Comparison of ENCODE assay signal across 20 cellular contexts in the genomic region with DNA sequence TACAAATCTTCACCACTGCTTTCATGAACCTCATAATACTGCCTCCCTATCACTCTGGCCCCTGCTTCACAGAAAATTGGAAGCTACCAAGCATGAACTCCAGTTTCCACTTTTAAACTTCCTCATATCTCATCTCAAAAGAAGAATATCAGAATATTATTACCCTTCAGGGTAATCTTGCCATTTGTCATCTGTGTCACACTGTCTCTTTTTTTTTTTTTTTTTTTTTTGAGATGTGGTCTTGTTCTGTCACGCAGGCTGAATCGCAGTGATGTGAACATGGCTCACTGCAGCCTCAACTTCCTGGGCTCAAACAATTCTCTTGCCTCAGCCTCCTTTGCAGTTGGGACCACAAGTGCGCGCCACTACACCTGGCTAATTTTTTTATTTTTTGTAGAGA.
"Had no signal": no experiment of that assay in that cellular context is flagged by ENCODE, and none has a peak within 500 bp of the region (broad histone marks: within the 10 kb centered on the region; RNA-seq: fewer than 3 reads in every experiment).

No MANE protein-coding gene starts in this region.

- ATAC-seq: activated naive CD4-positive, alpha-beta T cell treated with anti-CD3 and anti-CD28 coated beads, Interleukin-2, amount 50 U/mL, for 72 hours; heart left ventricle; left lobe of liver had no signal

- H3K9me3 Mint-ChIP-seq: activated naive CD4-positive, alpha-beta T cell treated with anti-CD3 and anti-CD28 coated beads, Interleukin-2, amount 50 U/mL, for 72 hours; stimulated activated naive CD8-positive, alpha-beta T cell treated with anti-CD3 and anti-CD28 coated beads, Interleukin-15, Interleukin-2, amounts not matched to agents 100 ng/mL and 50 ng/mL, for 24 hours had no signal

- H3K4me3 Mint-ChIP-seq: stimulated activated naive CD8-positive, alpha-beta T cell treated with anti-CD3 and anti-CD28 coated beads, Interleukin-15, Interleukin-2, amounts not matched to agents 100 ng/mL and 50 ng/mL, for 24 hours had no signal

- H3K27ac Mint-ChIP-seq: activated naive CD4-positive, alpha-beta T cell treated with anti-CD3 and anti-CD28 coated beads, Interleukin-2, amount 50 U/mL, for 72 hours; stimulated activated naive CD8-positive, alpha-beta T cell treated with anti-CD3 and anti-CD28 coated beads, Interleukin-15, Interleukin-2, amounts not matched to agents 100 ng/mL and 50 ng/mL, for 24 hours had no signal

- H3K36me3 Mint-ChIP-seq: activated naive CD4-positive, alpha-beta T cell treated with anti-CD3 and anti-CD28 coated beads, Interleukin-2, amount 50 U/mL, for 72 hours had no signal

- H3K27me3 ChIP-seq: adrenal gland, heart left ventricle, suprapubic skin, transverse colon, vagina had no signal

- DNase-seq: activated CD4-positive, alpha-beta T cell treated with anti-CD3 and anti-CD28 coated beads for 1 hour; activated CD4-positive, alpha-beta T cell treated with anti-CD3 and anti-CD28 coated beads, Interleukin-2, amount 50 U/mL, for 48 hours; activated gamma-delta T cell; adrenal gland; cerebellar nuclear complex; effector CD4-positive, alpha-beta T cell; heart left ventricle; kidney; midbrain; occipital lobe; retina; stimulated activated CD4-positive, alpha-beta T cell treated with anti-CD3 and anti-CD28 coated beads, Interleukin-12 subunit alpha, Interleukin-12 subunit beta, amount 100 ng/mL, for 4 hours; stimulated activated CD4-positive, alpha-beta T cell treated with anti-CD3 and anti-CD28 coated beads, Interleukin-1b, Interleukin-23, amount 100 ng/mL, for 48 hours; T-helper 9 cell; transverse colon had no signal

- H3K27me3 Mint-ChIP-seq: stimulated activated naive CD8-positive, alpha-beta T cell treated with anti-CD3 and anti-CD28 coated beads, Interleukin-15, Interleukin-2, amounts not matched to agents 100 ng/mL and 50 ng/mL, for 24 hours had no signal

- H3K4me3 ChIP-seq: adrenal gland, heart left ventricle, suprapubic skin, transverse colon, vagina had no signal

- H3K27ac ChIP-seq: adrenal gland, heart left ventricle, suprapubic skin, transverse colon, vagina had no signal
